In the genomic region with DNA sequence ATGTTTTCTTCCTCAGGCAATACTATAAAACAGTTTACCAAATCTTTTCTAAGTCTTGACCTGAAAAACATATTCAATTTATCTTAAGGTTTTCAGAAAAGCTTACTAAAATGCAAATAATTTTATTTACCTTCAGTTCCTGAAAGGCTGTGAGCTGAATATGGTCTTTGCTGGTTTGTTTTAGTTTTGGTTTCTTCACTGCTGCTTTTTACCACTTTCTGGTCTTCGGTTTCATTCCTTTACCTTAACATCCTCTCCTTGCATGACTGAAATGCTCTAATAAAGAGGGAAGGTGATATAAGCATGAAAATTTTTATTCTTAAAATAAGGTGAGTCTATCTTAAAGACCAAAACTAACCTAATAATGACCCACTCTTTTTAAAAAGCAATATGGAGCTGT, we compare ENCODE assay signal across 19 cellular contexts.
DNase-seq lines count a peak whose midpoint lies in the region; ATAC-seq and TF ChIP-seq lines count a peak whose summit lies in the region.
"Had no signal": no experiment of that assay in that cellular context is flagged by ENCODE, and none has a peak within 500 bp of the region (broad histone marks: within the 10 kb centered on the region; RNA-seq: fewer than 3 reads in every experiment).

No MANE protein-coding gene starts in this region.

- no peak overlapping the region; the same call in 1 of the 2 replicates for H3K9ac ChIP-seq in KMS-11

- no peak overlapping the region for H3K4me3 ChIP-seq in KMS-11 (IDR thresholded peaks at IDR 0.05; ENCODE audit: insufficient read depth, low read depth, low read length)
- H3K4me3 ChIP-seq: Peyer's patch had no signal

- peak overlapping the region; percentile 62 for H3K4me2 ChIP-seq in KMS-11

- peaks cover 21% of the 10 kb centered on the region for H3K4me1 ChIP-seq in KMS-11 (ENCODE audit: low read depth, poor library complexity, severe bottlenecking)
- H3K4me1 ChIP-seq: Peyer's patch had no signal

- peak overlapping the region; percentile 11 for H2AFZ ChIP-seq in KMS-11 (ENCODE audit: low read depth)

- TF ChIP-seq CTCF in KMS-11 (conservative IDR thresholded peaks at IDR 0.05; ENCODE audit: low read depth, low read length): no peak

- no peaks in the 10 kb centered on the region for H3K79me2 ChIP-seq in KMS-11 (ENCODE audit: insufficient read depth, low read depth)

- DNase-seq in head of caudate nucleus (no peak), midbrain (lab: John Stamatoyannopoulos, UW) (no peak), NCI-H187 treated with DMSO at 0.1 percent for 48 hours (lab: John Stamatoyannopoulos, UW) (no peak), NCI-H82 treated with DMSO at 0.1 percent for 48 hours (lab: John Stamatoyannopoulos, UW; ENCODE audit: unreplicated experiment) (no peak)
- DNase-seq: DMS153, EL, H9, KG1, NCI-H1092 treated with DMSO at 0.1 percent for 48 hours, NCI-H1694, NCI-H446, NCI-H748 treated with DMSO at 0.1 percent for 48 hours, Peyer's patch, SIG-M5 had no signal

- 0 out of 2 replicates have a peak overlapping the region, but pooled peaks have one; percentile 16 for H3K27ac ChIP-seq in KMS-11
- H3K27ac ChIP-seq: C4-2B, Peyer's patch had no signal

- no peaks in the 10 kb centered on the region for H3K36me3 ChIP-seq in KMS-11 (ENCODE audit: insufficient read depth)
- H3K36me3 ChIP-seq: Peyer's patch had no signal

- ATAC-seq in GM18517 (IDR thresholded peaks at IDR 0.05; ENCODE audit: unreplicated experiment): peak; percentile 69
- ATAC-seq in GM19324 (IDR thresholded peaks at IDR 0.05; ENCODE audit: low FRiP score, unreplicated experiment): peak; percentile 68
- ATAC-seq in HG02610 (IDR thresholded peaks at IDR 0.05; ENCODE audit: unreplicated experiment): peak; percentile 58

- no peaks in the 10 kb centered on the region for H3K27me3 ChIP-seq in KMS-11 (ENCODE audit: insufficient read depth, low read depth)
- H3K27me3 ChIP-seq: Peyer's patch had no signal

- intact Hi-C loops in head of caudate nucleus (cut with DNase I): no loop called here

- no peaks in the 10 kb centered on the region for H4K20me1 ChIP-seq in KMS-11 (ENCODE audit: insufficient read depth)
